ENCODE assay signal across 20 cellular contexts in the genomic region with DNA sequence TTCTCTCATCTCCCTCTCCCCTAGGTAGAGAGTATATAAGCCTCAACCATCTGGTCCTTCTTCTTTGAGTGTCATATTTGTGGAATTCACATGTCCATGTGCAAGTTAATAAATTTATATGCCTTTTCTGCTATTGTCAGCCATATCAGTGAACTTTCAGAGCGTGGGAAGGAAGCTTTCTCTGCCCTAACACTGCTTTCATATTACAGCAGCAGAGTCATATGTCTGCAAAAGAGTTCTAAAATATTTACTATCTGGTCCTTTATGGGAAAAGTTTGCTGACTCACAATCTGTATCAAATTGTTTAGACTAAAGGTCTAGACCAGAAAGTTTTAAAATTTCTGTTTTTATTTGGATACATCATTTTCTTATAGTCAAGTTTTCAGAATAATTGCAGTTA.
DNase-seq lines count a peak whose midpoint lies in the region; ATAC-seq and TF ChIP-seq lines count a peak whose summit lies in the region.
"Had no signal": no experiment of that assay in that cellular context is flagged by ENCODE, and none has a peak within 500 bp of the region (broad histone marks: within the 10 kb centered on the region; RNA-seq: fewer than 3 reads in every experiment).

No MANE protein-coding gene starts in this region.

- in situ Hi-C loops in GM23248 (cut with MboI) (no loop called here), brain microvascular endothelial cell (cut with HindIII; ENCODE audit: low pct_ligation_motif_present, low sequenced_read_pairs) (no loop called here)

- no peaks in the 10 kb centered on the region for H3K36me3 ChIP-seq in GM23248 (ENCODE audit: low read depth)
- H3K36me3 ChIP-seq in brain microvascular endothelial cell (replicated peaks), result no peaks in the 10 kb centered on the region
- H3K36me3 ChIP-seq: BLaER1 treated with 17β-estradiol and CSF1 and Interleukin-3, amounts not matched to agents 10 nM and 100 nM; Peyer's patch had no signal

- H3F3A ChIP-seq in GM23248 (ENCODE audit: insufficient read depth), result 0 out of 2 replicates have a peak, but pooled peaks cover 10% of the 10 kb centered on the region

- no peaks in the 10 kb centered on the region for H3K9me3 ChIP-seq in GM23248 (ENCODE audit: low read depth)
- H3K9me3 ChIP-seq: A549, Peyer's patch had no signal

- H3K9ac ChIP-seq in GM23248, result no peak overlapping the region
- H3K9ac ChIP-seq: BLaER1 treated with 17β-estradiol and CSF1 and Interleukin-3, amounts not matched to agents 10 nM and 100 nM had no signal

- H3K4me3 ChIP-seq in GM23248 (no peak overlapping the region), brain microvascular endothelial cell (ENCODE audit: low read depth, low read length) (no peak overlapping the region)
- H3K4me3 ChIP-seq: A549; BLaER1 treated with 17β-estradiol and CSF1 and Interleukin-3, amounts not matched to agents 10 nM and 100 nM; GM12878; Peyer's patch; SK-N-MC had no signal

- no peak overlapping the region for H3K4me2 ChIP-seq in GM23248 (ENCODE audit: unreplicated experiment)
- H3K4me2 ChIP-seq: A549; BLaER1 treated with 17β-estradiol and CSF1 and Interleukin-3, amounts not matched to agents 10 nM and 100 nM had no signal

- H4K20me1 ChIP-seq in GM23248 (ENCODE audit: insufficient read depth), result no peaks in the 10 kb centered on the region
- H4K20me1 ChIP-seq: BLaER1 treated with 17β-estradiol and CSF1 and Interleukin-3, amounts not matched to agents 10 nM and 100 nM had no signal

- WGBS in GM23248 (ENCODE audit: low coverage in 1 of 2, low lambda C conversion rate in 2 of 2, missing lambda C conversion rate in 2 of 2), 2 experiments, result 30 to 43% methylated on average over 1 of the region's 1 CpG

- H3K79me2 ChIP-seq in GM23248 (ENCODE audit: insufficient read depth), result no peaks in the 10 kb centered on the region

- TF ChIP-seq CTCF in brain microvascular endothelial cell (IDR thresholded peaks at IDR 0.05; ENCODE audit: low read depth, low read length, missing control alignments), result no peak

- no peak overlapping the region for H3K27ac ChIP-seq in GM23248
- no peak overlapping the region for H3K27ac ChIP-seq in brain microvascular endothelial cell
- no peak overlapping the region for H3K27ac ChIP-seq in caudate nucleus (ENCODE audit: low read depth, low read length)
- H3K27ac ChIP-seq: A549; BLaER1 treated with 17β-estradiol and CSF1 and Interleukin-3, amounts not matched to agents 10 nM and 100 nM; Peyer's patch; SK-N-MC had no signal

- H2AFZ ChIP-seq in GM23248, result no peak overlapping the region

- intact Hi-C loops in sciatic nerve (cut with DNase I), result no loop called here

- H3K9me2 ChIP-seq in GM23248 (ENCODE audit: insufficient read depth), result no peaks in the 10 kb centered on the region

- no peak for ATAC-seq in sciatic nerve
- ATAC-seq: A549, GM12878 had no signal

- DNase-seq in GM23248, result peak; percentile 21
- DNase-seq in brain microvascular endothelial cell, result peak; percentile 31
- peak; percentile 62 for DNase-seq in iris pigment epithelial cell (ENCODE audit: low read depth)
- no peak for DNase-seq in SHP77 (lab: John Stamatoyannopoulos, UW)
- DNase-seq in sciatic nerve (ENCODE audit: low spot score), result no peak
- no peak for DNase-seq in NCI-H226
- no peak for DNase-seq in caudate nucleus (lab: John Stamatoyannopoulos, UW)
- DNase-seq: AML-193; CD4-positive, alpha-beta T cell; HCEC 1CT; KG1; MM.1S; NCI-H2029; NCI-H526 treated with DMSO at 0.1 percent for 48 hours; Peyer's patch; SIG-M5 had no signal

- H3K27me3 ChIP-seq in GM23248 (replicated peaks; ENCODE audit: insufficient read depth), result peaks cover 4% of the 10 kb centered on the region
- H3K27me3 ChIP-seq in brain microvascular endothelial cell (replicated peaks), result no peaks in the 10 kb centered on the region
- H3K27me3 ChIP-seq: BLaER1 treated with 17β-estradiol and CSF1 and Interleukin-3, amounts not matched to agents 10 nM and 100 nM; Peyer's patch had no signal

- peaks cover 12% of the 10 kb centered on the region; the same call in 1 of the 2 replicates for H3K4me1 ChIP-seq in GM23248 (ENCODE audit: insufficient read depth)
- H3K4me1 ChIP-seq: A549; BLaER1 treated with 17β-estradiol and CSF1 and Interleukin-3, amounts not matched to agents 10 nM and 100 nM; Peyer's patch had no signal

Comparison
In these comparisons a context has a peak if more than half of its experiments do, and no peak if none do; other contexts are left out.
1. DNase-seq: peak in GM23248 (single experiment), brain microvascular endothelial cell (single experiment) and iris pigment epithelial cell (single experiment); none in SHP77 (0 of 2), sciatic nerve (single experiment), NCI-H226 (single experiment) and caudate nucleus (0 of 61).